In genomic region chr1:94926365-94926914, GRCh38 we compare ENCODE assay signal across 8 cellular contexts. TPM values are rescaled to one million over a fixed set of nuclear protein-coding genes. Genes with fewer than 3 reads are reported as not detected.
DNase-seq lines count a peak whose midpoint lies in the region; ATAC-seq and TF ChIP-seq lines count a peak whose summit lies in the region.

No MANE protein-coding gene starts in this region.

- DNase-seq in activated CD4-positive, alpha-beta memory T cell treated with anti-CD3 and anti-CD28 coated beads for 36 hours, result peak; percentile 25
- DNase-seq in activated CD4-positive, alpha-beta memory T cell treated with anti-CD3 and anti-CD28 coated beads, Interleukin-2, amount 10 ng/mL, durations not matched to agents 7 days and 5 days, result no peak
- peak; percentile 8 for DNase-seq in H4 (ENCODE audit: low spot score)
- peak; percentile 63 for DNase-seq in NCI-H1105 (lab: John Stamatoyannopoulos, UW)
- DNase-seq in activated naive CD8-positive, alpha-beta T cell treated with anti-CD3 and anti-CD28 coated beads for 36 hours, result peak; percentile 53
- peak; percentile 59 to 81 (median 66) for DNase-seq in heart left ventricle
- peak; percentile 73 to 86 (median 80) for DNase-seq in ovary
- DNase-seq in UCSD-AML1 (lab: John Stamatoyannopoulos, UW; ENCODE audit: unreplicated experiment), result no peak

- no peak for TF ChIP-seq POLR2A in heart left ventricle (IDR thresholded peaks at IDR 0.05)
- peak; percentile 17 for TF ChIP-seq POLR2A in ovary (IDR thresholded peaks at IDR 0.05)

- H3K4me3 ChIP-seq in heart left ventricle (peak overlapping the region; percentile 69 to 95 (median 80)), ovary (peak overlapping the region; percentile 57)

- H3K9me3 ChIP-seq in heart left ventricle, result no peaks in the 10 kb centered on the region
- no peaks in the 10 kb centered on the region for H3K9me3 ChIP-seq in ovary

- no peak overlapping the region for H3K27ac Mint-ChIP-seq in activated CD4-positive, alpha-beta memory T cell treated with anti-CD3 and anti-CD28 coated beads for 36 hours
- H3K27ac Mint-ChIP-seq in activated CD4-positive, alpha-beta memory T cell treated with anti-CD3 and anti-CD28 coated beads, Interleukin-2, amount 10 ng/mL, durations not matched to agents 7 days and 5 days, result no peak overlapping the region
- no peak overlapping the region for H3K27ac Mint-ChIP-seq in activated naive CD8-positive, alpha-beta T cell treated with anti-CD3 and anti-CD28 coated beads for 36 hours

- POLR2A ChIA-PET in activated CD4-positive, alpha-beta memory T cell treated with anti-CD3 and anti-CD28 coated beads for 36 hours (lab: Charles Lee), result no interaction called here
- POLR2A ChIA-PET in activated CD4-positive, alpha-beta memory T cell treated with anti-CD3 and anti-CD28 coated beads, Interleukin-2, amount 10 ng/mL, durations not matched to agents 7 days and 5 days (lab: Charles Lee), result no interaction called here

- H3K4me1 ChIP-seq in heart left ventricle (peaks cover 8 to 64% (median 48%) of the 10 kb centered on the region in 12 donors), ovary (ENCODE audit: insufficient read depth) (peaks cover 19% of the 10 kb centered on the region)

- peaks cover 29% of the 10 kb centered on the region for H3K27me3 Mint-ChIP-seq in activated CD4-positive, alpha-beta memory T cell treated with anti-CD3 and anti-CD28 coated beads for 36 hours
- peaks cover 59% of the 10 kb centered on the region for H3K27me3 Mint-ChIP-seq in activated CD4-positive, alpha-beta memory T cell treated with anti-CD3 and anti-CD28 coated beads, Interleukin-2, amount 10 ng/mL, durations not matched to agents 7 days and 5 days
- peaks cover 21% of the 10 kb centered on the region for H3K27me3 Mint-ChIP-seq in activated naive CD8-positive, alpha-beta T cell treated with anti-CD3 and anti-CD28 coated beads for 36 hours

- peak overlapping the region; percentile 95 to 100 (median 97) for H3K27ac ChIP-seq in heart left ventricle
- peak overlapping the region; percentile 99 for H3K27ac ChIP-seq in ovary

- peak; percentile 16 to 65 (median 50) for TF ChIP-seq CTCF in heart left ventricle (IDR thresholded peaks at IDR 0.05)
- peak; percentile 17 to 72 (median 66) for TF ChIP-seq CTCF in ovary (IDR thresholded peaks at IDR 0.05)

- 0 to 1% (median 0%) methylated on average over 6 to 65 of the region's 65 CpGs for WGBS in heart left ventricle, 4 donors
- 0 to 1% (median 1%) methylated on average over 42 to 65 of the region's 65 CpGs for WGBS in ovary, 3 donors

- H3K27me3 ChIP-seq in heart left ventricle, result peaks cover 0 to 24% (median 0%) of the 10 kb centered on the region in 9 donors
- no peaks in the 10 kb centered on the region for H3K27me3 ChIP-seq in ovary

- H3K36me3 Mint-ChIP-seq in activated CD4-positive, alpha-beta memory T cell treated with anti-CD3 and anti-CD28 coated beads for 36 hours, result no peaks in the 10 kb centered on the region
- peaks cover 3% of the 10 kb centered on the region for H3K36me3 Mint-ChIP-seq in activated CD4-positive, alpha-beta memory T cell treated with anti-CD3 and anti-CD28 coated beads, Interleukin-2, amount 10 ng/mL, durations not matched to agents 7 days and 5 days (ENCODE audit: low read depth)
- H3K36me3 Mint-ChIP-seq in activated naive CD8-positive, alpha-beta T cell treated with anti-CD3 and anti-CD28 coated beads for 36 hours, result no peaks in the 10 kb centered on the region

- no peaks in the 10 kb centered on the region for H3K9me3 Mint-ChIP-seq in activated CD4-positive, alpha-beta memory T cell treated with anti-CD3 and anti-CD28 coated beads for 36 hours
- H3K9me3 Mint-ChIP-seq in activated CD4-positive, alpha-beta memory T cell treated with anti-CD3 and anti-CD28 coated beads, Interleukin-2, amount 10 ng/mL, durations not matched to agents 7 days and 5 days, result no peaks in the 10 kb centered on the region
- no peaks in the 10 kb centered on the region for H3K9me3 Mint-ChIP-seq in activated naive CD8-positive, alpha-beta T cell treated with anti-CD3 and anti-CD28 coated beads for 36 hours

- no peak overlapping the region for H3K4me3 Mint-ChIP-seq in activated CD4-positive, alpha-beta memory T cell treated with anti-CD3 and anti-CD28 coated beads for 36 hours
- no peak overlapping the region for H3K4me3 Mint-ChIP-seq in activated CD4-positive, alpha-beta memory T cell treated with anti-CD3 and anti-CD28 coated beads, Interleukin-2, amount 10 ng/mL, durations not matched to agents 7 days and 5 days
- H3K4me3 Mint-ChIP-seq in activated naive CD8-positive, alpha-beta T cell treated with anti-CD3 and anti-CD28 coated beads for 36 hours, result peak overlapping the region; percentile 87

- ATAC-seq in heart left ventricle, result peak; percentile 13 to 67 (median 54)

- peaks cover 14% of the 10 kb centered on the region for H3K4me1 Mint-ChIP-seq in activated CD4-positive, alpha-beta memory T cell treated with anti-CD3 and anti-CD28 coated beads for 36 hours (ENCODE audit: low read depth)
- peaks cover 15% of the 10 kb centered on the region for H3K4me1 Mint-ChIP-seq in activated CD4-positive, alpha-beta memory T cell treated with anti-CD3 and anti-CD28 coated beads, Interleukin-2, amount 10 ng/mL, durations not matched to agents 7 days and 5 days
- H3K4me1 Mint-ChIP-seq in activated naive CD8-positive, alpha-beta T cell treated with anti-CD3 and anti-CD28 coated beads for 36 hours, result peaks cover 28% of the 10 kb centered on the region

- CTCF ChIA-PET in activated CD4-positive, alpha-beta memory T cell treated with anti-CD3 and anti-CD28 coated beads for 36 hours (lab: Charles Lee), result no interaction called here
- CTCF ChIA-PET in activated CD4-positive, alpha-beta memory T cell treated with anti-CD3 and anti-CD28 coated beads, Interleukin-2, amount 10 ng/mL, durations not matched to agents 7 days and 5 days (lab: Charles Lee), result no interaction called here

- no peak for TF ChIP-seq EP300 in ovary (IDR thresholded peaks at IDR 0.05)

- intact Hi-C loops in activated CD4-positive, alpha-beta memory T cell treated with anti-CD3 and anti-CD28 coated beads for 36 hours (cut with micrococcal nuclease), result loop anchor here (5.0 to 10.0 kb wide), 2 partner anchors 116 to 308 kb away; partner anchors contain the start of gene RWDD3
- intact Hi-C loops in heart left ventricle (cut with DNase I), result loop anchor here in 9 of 10 donors (1.0 to 10.0 kb wide), 13 partner anchors 36 to 118 kb away; no protein-coding TSS in a partner anchor
- intact Hi-C loops in ovary (cut with DNase I), result loop anchor here (2.0 to 10.0 kb wide), 8 partner anchors 62 to 118 kb away; no protein-coding TSS in a partner anchor

- peaks cover 0 to 3% (median 0%) of the 10 kb centered on the region in 9 donors for H3K36me3 ChIP-seq in heart left ventricle
- no peaks in the 10 kb centered on the region for H3K36me3 ChIP-seq in ovary

RNA-seq across cellular contexts. Expression of gene CNN3, which starts 0.5 kb away (rescaled TPM):
- total RNA-seq in activated CD4-positive, alpha-beta memory T cell treated with anti-CD3 and anti-CD28 coated beads for 36 hours, result 1 to 10 TPM; 3.9 to 4.6 TPM
- total RNA-seq in activated CD4-positive, alpha-beta memory T cell treated with anti-CD3 and anti-CD28 coated beads, Interleukin-2, amount 10 ng/mL, durations not matched to agents 7 days and 5 days, result 1 to 10 TPM; 1.6 TPM
- 121 and 137 TPM in 2 replicates for total RNA-seq in H4 (2014; rRNA removed; shearing (Covaris generic))
- 10 to 100 TPM; 12.9 to 15.2 TPM for total RNA-seq in activated naive CD8-positive, alpha-beta T cell treated with anti-CD3 and anti-CD28 coated beads for 36 hours
- total RNA-seq in heart left ventricle, result 100 to 1,000 TPM in 1 of 9 donors, 10 to 100 TPM in 8; 53.0 to 115 (median 74.1) TPM
- 10 to 100 TPM; 23.8 to 63.4 TPM for polyA plus RNA-seq in heart left ventricle
- total RNA-seq in ovary, result 100 to 1,000 TPM; 168 to 332 (median 272) TPM
- 100 to 1,000 TPM; 145 to 374 TPM for polyA plus RNA-seq in ovary

Comparison
In these comparisons a context has a peak if more than half of its experiments do, and no peak if none do; other contexts are left out.
1. DNase-seq: peak in activated CD4-positive, alpha-beta memory T cell treated with anti-CD3 and anti-CD28 coated beads for 36 hours (single experiment), H4 (single experiment), NCI-H1105 (single experiment), activated naive CD8-positive, alpha-beta T cell treated with anti-CD3 and anti-CD28 coated beads for 36 hours (single experiment), heart left ventricle (5 of 5) and ovary (5 of 5); none in activated CD4-positive, alpha-beta memory T cell treated with anti-CD3 and anti-CD28 coated beads, Interleukin-2, amount 10 ng/mL, durations not matched to agents 7 days and 5 days (single experiment) and UCSD-AML1 (single experiment).